In the genomic region with DNA sequence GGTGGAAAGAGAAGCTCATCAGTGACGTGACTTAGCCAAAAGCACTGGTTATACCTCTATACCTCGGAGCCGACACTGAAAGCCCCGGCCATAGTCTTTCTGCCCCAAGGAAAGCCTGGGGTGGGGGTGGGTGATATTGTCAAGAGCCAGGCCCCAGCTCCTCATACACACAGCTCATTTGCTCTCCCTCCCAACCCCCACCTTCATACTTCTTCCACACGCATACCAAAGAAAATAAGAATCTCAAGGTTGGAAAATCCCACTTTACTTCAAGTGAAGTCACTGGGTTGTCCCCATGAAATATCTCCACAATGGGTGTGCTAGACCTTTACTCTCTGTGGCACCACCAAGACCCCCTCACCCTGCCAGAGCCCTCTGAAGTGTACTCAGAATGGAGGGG, we compare ENCODE assay signal across 1 cellular context.
TF ChIP-seq lines count a peak whose summit lies in the region.

No MANE protein-coding gene starts in this region.

TF ChIP-seq in K562, 482 proteins besides CTCF, POLR2A, EP300 and RAD21:
- TF ChIP-seq, protein P1, sequence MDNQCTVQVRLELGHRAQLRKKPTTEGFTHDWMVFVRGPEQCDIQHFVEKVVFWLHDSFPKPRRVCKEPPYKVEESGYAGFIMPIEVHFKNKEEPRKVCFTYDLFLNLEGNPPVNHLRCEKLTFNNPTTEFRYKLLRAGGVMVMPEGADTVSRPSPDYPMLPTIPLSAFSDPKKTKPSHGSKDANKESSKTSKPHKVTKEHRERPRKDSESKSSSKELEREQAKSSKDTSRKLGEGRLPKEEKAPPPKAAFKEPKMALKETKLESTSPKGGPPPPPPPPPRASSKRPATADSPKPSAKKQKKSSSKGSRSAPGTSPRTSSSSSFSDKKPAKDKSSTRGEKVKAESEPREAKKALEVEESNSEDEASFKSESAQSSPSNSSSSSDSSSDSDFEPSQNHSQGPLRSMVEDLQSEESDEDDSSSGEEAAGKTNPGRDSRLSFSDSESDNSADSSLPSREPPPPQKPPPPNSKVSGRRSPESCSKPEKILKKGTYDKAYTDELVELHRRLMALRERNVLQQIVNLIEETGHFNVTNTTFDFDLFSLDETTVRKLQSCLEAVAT (IDR thresholded peaks at IDR 0.05), result no peak
- TF ChIP-seq ZNF668 (CRISPR knock-in tag; IDR thresholded peaks at IDR 0.05) (no peak), GTF2E2 (tag; IDR thresholded peaks at IDR 0.05) (no peak)
